11 cellular contexts compared by ENCODE assay signal in the genomic region with DNA sequence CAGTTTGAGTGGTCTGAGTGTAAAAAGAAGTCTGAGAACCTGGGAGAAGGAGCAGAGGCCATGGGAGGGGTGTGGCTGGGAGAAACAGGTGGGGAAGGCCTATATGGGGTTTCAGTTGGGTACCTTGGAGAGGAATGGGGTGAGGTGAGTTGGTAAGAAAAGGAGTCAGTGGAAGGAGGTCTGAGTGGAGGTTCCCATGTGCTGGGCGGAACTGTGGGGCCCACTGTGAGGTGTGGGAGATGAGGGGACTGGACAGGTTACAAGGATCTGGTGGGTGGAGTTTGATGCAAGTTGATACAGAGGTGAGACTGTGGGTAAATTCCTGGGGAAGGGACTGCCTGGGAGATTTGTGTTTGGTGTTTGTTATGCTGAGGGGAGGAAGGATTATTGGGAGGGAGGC. TPM values are rescaled to one million over a fixed set of nuclear protein-coding genes. Genes with fewer than 3 reads are reported as not detected.
DNase-seq lines count a peak whose midpoint lies in the region; ATAC-seq and TF ChIP-seq lines count a peak whose summit lies in the region.
"Had no signal": no experiment of that assay in that cellular context is flagged by ENCODE, and none has a peak within 500 bp of the region (broad histone marks: within the 10 kb centered on the region; RNA-seq: fewer than 3 reads in every experiment).

No MANE protein-coding gene starts in this region.

- H4K8ac ChIP-seq in mesendoderm (ENCODE audit: low read depth, low read length) = no peak overlapping the region

- no peak for TF ChIP-seq CTCF in AG04449 (IDR thresholded peaks at IDR 0.05; ENCODE audit: insufficient read depth, low read length, missing control alignments)

- H3K79me1 ChIP-seq in mesendoderm (ENCODE audit: low read length) = peaks cover 21% of the 10 kb centered on the region

- intact Hi-C loops in activated T-helper 2 cell treated with anti-CD3 and anti-CD28 coated beads, Interferon-gamma antibody, Interleukin-2, Interleukin-4, amounts not matched to agents 10 μg/mL and 5 μg/mL and 100 μg/mL, durations not matched to agents 14 hours and 24 hours and 36 hours (cut with micrococcal nuclease) = no loop called here
- intact Hi-C loops in left ventricle myocardium superior (cut with micrococcal nuclease) = no loop called here

- H3K9me3 ChIP-seq in GM23248 (ENCODE audit: low read depth) = no peaks in the 10 kb centered on the region
- H3K9me3 ChIP-seq: uterus had no signal

- H3K4me2 ChIP-seq in GM23248 (ENCODE audit: unreplicated experiment) (no peak overlapping the region), mesendoderm (ENCODE audit: low read length) (no peak overlapping the region)

- H2BK120ac ChIP-seq in mesendoderm (ENCODE audit: low read depth, low read length) = no peak overlapping the region

- WGBS in GM23248 (ENCODE audit: low coverage in 1 of 2, low lambda C conversion rate in 2 of 2, missing lambda C conversion rate in 2 of 2), 2 experiments = 100% methylated on average over 1 of the region's 1 CpG
- no CpG with 5 or more reads among the region's 1 CpG for WGBS in mesendoderm (ENCODE audit: extremely low coverage, insufficient coverage, low lambda C conversion rate)

- peak overlapping the region; percentile 91 for H3K4me3 Mint-ChIP-seq in activated T-helper 2 cell treated with anti-CD3 and anti-CD28 coated beads, Interferon-gamma antibody, Interleukin-2, Interleukin-4, amounts not matched to agents 10 μg/mL and 5 μg/mL and 100 μg/mL, durations not matched to agents 14 hours and 24 hours and 36 hours (ENCODE audit: low read depth)

- ATAC-seq in left ventricle myocardium superior (no peak), GM18519 (IDR thresholded peaks at IDR 0.05; ENCODE audit: low FRiP score, unreplicated experiment) (no peak)

- DNase-seq in AG04449 (ENCODE audit: low read depth, low spot score) = no peak
- no peak for DNase-seq in GM23248
- DNase-seq in activated T-helper 2 cell treated with anti-CD3 and anti-CD28 coated beads, Interferon-gamma antibody, Interleukin-2, Interleukin-4, amounts not matched to agents 10 μg/mL and 5 μg/mL and 100 μg/mL, durations not matched to agents 14 hours and 24 hours and 36 hours (ENCODE audit: low spot score) = no peak
- DNase-seq in mesendoderm = no peak
- no peak for DNase-seq in NCI-H82 treated with DMSO at 0.1 percent for 48 hours (lab: John Stamatoyannopoulos, UW; ENCODE audit: unreplicated experiment)
- DNase-seq in left ventricle myocardium superior = no peak
- DNase-seq in activated gamma-delta T cell treated with Interleukin-2 at 50 U/mL for 16 hours = no peak
- DNase-seq: IMR-90, uterus had no signal

- H2BK5ac ChIP-seq in mesendoderm (ENCODE audit: low read length) = no peak overlapping the region

- H4K5ac ChIP-seq in mesendoderm (ENCODE audit: low read length) = no peak overlapping the region

- no peak overlapping the region for H3K4ac ChIP-seq in mesendoderm (ENCODE audit: low read depth, low read length)

- POLR2A ChIA-PET in AG04449 (lab: Yijun Ruan, JAX) = no interaction called here

- peaks cover 10% of the 10 kb centered on the region for H3K4me1 ChIP-seq in GM23248 (ENCODE audit: insufficient read depth)
- H3K4me1 ChIP-seq in mesendoderm (ENCODE audit: control insufficient read depth, low read depth, low read length) = peaks cover 4% of the 10 kb centered on the region

- no peak overlapping the region for H3K23ac ChIP-seq in mesendoderm (ENCODE audit: low read length)

- H2AK5ac ChIP-seq in mesendoderm (ENCODE audit: low read length) = no peak overlapping the region

- peak overlapping the region; percentile 51 for H3K27ac Mint-ChIP-seq in activated T-helper 2 cell treated with anti-CD3 and anti-CD28 coated beads, Interferon-gamma antibody, Interleukin-2, Interleukin-4, amounts not matched to agents 10 μg/mL and 5 μg/mL and 100 μg/mL, durations not matched to agents 14 hours and 24 hours and 36 hours

- H3K18ac ChIP-seq in mesendoderm (ENCODE audit: low read length) = no peak overlapping the region

- no peaks in the 10 kb centered on the region for H3F3A ChIP-seq in GM23248 (ENCODE audit: insufficient read depth)

- CTCF ChIA-PET in AG04449 (lab: Yijun Ruan, JAX) = interaction anchor here (1.1 to 1.4 kb wide), 2 partner anchors 43 to 323 kb away, joined by 3 read pairs; no protein-coding TSS in a partner anchor

- no peaks in the 10 kb centered on the region for H4K20me1 ChIP-seq in GM23248 (ENCODE audit: insufficient read depth)

- H3K27me3 ChIP-seq in GM23248 (replicated peaks; ENCODE audit: insufficient read depth) (no peaks in the 10 kb centered on the region), mesendoderm (ENCODE audit: insufficient read depth, low read length, poor library complexity) (no peaks in the 10 kb centered on the region)
- H3K27me3 ChIP-seq: cardiac muscle cell, uterus had no signal

- in situ Hi-C loops in GM23248 (cut with MboI) = no loop called here

- H2BK15ac ChIP-seq in mesendoderm (replicated peaks; ENCODE audit: low read depth) = no peak overlapping the region

- H2AFZ ChIP-seq in GM23248 = no peak overlapping the region

- no peaks in the 10 kb centered on the region for H3K9me2 ChIP-seq in GM23248 (ENCODE audit: insufficient read depth)

- no peak overlapping the region for H3K9ac ChIP-seq in GM23248
- H3K9ac ChIP-seq in mesendoderm (ENCODE audit: low read length) = peak overlapping the region; percentile 83

- peaks cover 69% of the 10 kb centered on the region for H3K79me2 ChIP-seq in GM23248 (ENCODE audit: insufficient read depth)
- H3K79me2 ChIP-seq in mesendoderm (ENCODE audit: control insufficient read depth, insufficient read depth, low read length) = peaks cover 42% of the 10 kb centered on the region

- H3K9me3 Mint-ChIP-seq in activated T-helper 2 cell treated with anti-CD3 and anti-CD28 coated beads, Interferon-gamma antibody, Interleukin-2, Interleukin-4, amounts not matched to agents 10 μg/mL and 5 μg/mL and 100 μg/mL, durations not matched to agents 14 hours and 24 hours and 36 hours = no peaks in the 10 kb centered on the region

- no peaks in the 10 kb centered on the region for H3K27me3 Mint-ChIP-seq in activated T-helper 2 cell treated with anti-CD3 and anti-CD28 coated beads, Interferon-gamma antibody, Interleukin-2, Interleukin-4, amounts not matched to agents 10 μg/mL and 5 μg/mL and 100 μg/mL, durations not matched to agents 14 hours and 24 hours and 36 hours (ENCODE audit: low read depth)

- peaks cover 35% of the 10 kb centered on the region for H3K4me1 Mint-ChIP-seq in activated T-helper 2 cell treated with anti-CD3 and anti-CD28 coated beads, Interferon-gamma antibody, Interleukin-2, Interleukin-4, amounts not matched to agents 10 μg/mL and 5 μg/mL and 100 μg/mL, durations not matched to agents 14 hours and 24 hours and 36 hours (ENCODE audit: low read depth)

- H3K4me3 ChIP-seq in AG04449 (ENCODE audit: low read depth, low read length) (peak overlapping the region; percentile 81), GM23248 (peak overlapping the region; percentile 99; the same call in 1 of the 2 replicates), mesendoderm (ENCODE audit: low read length) (no peak overlapping the region)
- H3K4me3 ChIP-seq: uterus had no signal

- peaks cover 40% of the 10 kb centered on the region for H3K36me3 Mint-ChIP-seq in activated T-helper 2 cell treated with anti-CD3 and anti-CD28 coated beads, Interferon-gamma antibody, Interleukin-2, Interleukin-4, amounts not matched to agents 10 μg/mL and 5 μg/mL and 100 μg/mL, durations not matched to agents 14 hours and 24 hours and 36 hours (ENCODE audit: low read depth)

- H3K27ac ChIP-seq in GM23248 (no peak overlapping the region), mesendoderm (ENCODE audit: low read depth, low read length) (no peak overlapping the region)
- H3K27ac ChIP-seq: cardiac muscle cell, uterus had no signal

- H3K56ac ChIP-seq in mesendoderm (ENCODE audit: low read length) = no peak overlapping the region

- 0 out of 2 replicates have a peak, but pooled peaks cover 6% of the 10 kb centered on the region for H3K36me3 ChIP-seq in GM23248 (ENCODE audit: low read depth)
- peaks cover 18% of the 10 kb centered on the region for H3K36me3 ChIP-seq in mesendoderm (ENCODE audit: control insufficient read depth, insufficient read depth, low read length)
- H3K36me3 ChIP-seq: uterus had no signal

RNA-seq across cellular contexts. Expression of a gene that starts 2.1 kb away (rescaled TPM):
- 16.1 and 19.5 TPM in 2 replicates for total RNA-seq in GM23248 (2014; rRNA removed; shearing (Covaris generic))
- 14.8 and 16.6 TPM in 2 replicates for polyA plus RNA-seq in GM23248 (2016; fragmentation: Nextera tagmentation; extraction: Ambion mirVana)
- 15.7 and 16.6 TPM in 2 replicates for total RNA-seq in activated T-helper 2 cell treated with anti-CD3 and anti-CD28 coated beads, Interferon-gamma antibody, Interleukin-2, Interleukin-4, amounts not matched to agents 10 μg/mL and 5 μg/mL and 100 μg/mL, durations not matched to agents 14 hours and 24 hours and 36 hours
- polyA plus RNA-seq in mesendoderm (2013, experiment 1 of 2) = 14.4 TPM
- 14.1 TPM for polyA plus RNA-seq in mesendoderm (2013, experiment 2 of 2)
- 10.2 TPM for total RNA-seq in left ventricle myocardium superior

RNA-seq across cellular contexts. Expression of a gene that starts 8.1 kb away (rescaled TPM):
- total RNA-seq in GM23248 (2014; rRNA removed; shearing (Covaris generic)) = not detected in 2 replicates
- polyA plus RNA-seq in GM23248 (2016; fragmentation: Nextera tagmentation; extraction: Ambion mirVana) = not detected in 2 replicates
- total RNA-seq in activated T-helper 2 cell treated with anti-CD3 and anti-CD28 coated beads, Interferon-gamma antibody, Interleukin-2, Interleukin-4, amounts not matched to agents 10 μg/mL and 5 μg/mL and 100 μg/mL, durations not matched to agents 14 hours and 24 hours and 36 hours = 2.4 and 3.3 TPM in 2 replicates
- 13.3 TPM for polyA plus RNA-seq in mesendoderm (2013, experiment 1 of 2)
- polyA plus RNA-seq in mesendoderm (2013, experiment 2 of 2) = 12.9 TPM
- 5.4 TPM for total RNA-seq in left ventricle myocardium superior
- total RNA-seq: IMR-90 had no signal

RNA-seq across cellular contexts. Expression of a gene that starts 54.2 kb away (rescaled TPM):
- total RNA-seq in GM23248 (2014; rRNA removed; shearing (Covaris generic)) = 0.38 and 1.5 TPM in 2 replicates
- 3.0 and 4.6 TPM in 2 replicates for polyA plus RNA-seq in GM23248 (2016; fragmentation: Nextera tagmentation; extraction: Ambion mirVana)
- total RNA-seq in activated T-helper 2 cell treated with anti-CD3 and anti-CD28 coated beads, Interferon-gamma antibody, Interleukin-2, Interleukin-4, amounts not matched to agents 10 μg/mL and 5 μg/mL and 100 μg/mL, durations not matched to agents 14 hours and 24 hours and 36 hours = 48.6 and 49.5 TPM in 2 replicates
- polyA plus RNA-seq in mesendoderm (2013, experiment 1 of 2) = 4.6 TPM
- 5.5 TPM for polyA plus RNA-seq in mesendoderm (2013, experiment 2 of 2)
- total RNA-seq in left ventricle myocardium superior = 1.8 TPM
- total RNA-seq: cardiac muscle cell had no signal

Comparison
In these comparisons a context has a peak if more than half of its experiments do, and no peak if none do; other contexts are left out.
1. RNA of a gene that starts 54.2 kb away (total RNA-seq): 48.6 to 49.5 TPM in activated T-helper 2 cell treated with anti-CD3 and anti-CD28 coated beads, Interferon-gamma antibody, Interleukin-2, Interleukin-4, amounts not matched to agents 10 μg/mL and 5 μg/mL and 100 μg/mL, durations not matched to agents 14 hours and 24 hours and 36 hours; 1.8 TPM in left ventricle myocardium superior (single experiment) and 0.38 to 1.5 TPM in GM23248; every median in the first group is over 10 times any median in the second.